In the genomic region with DNA sequence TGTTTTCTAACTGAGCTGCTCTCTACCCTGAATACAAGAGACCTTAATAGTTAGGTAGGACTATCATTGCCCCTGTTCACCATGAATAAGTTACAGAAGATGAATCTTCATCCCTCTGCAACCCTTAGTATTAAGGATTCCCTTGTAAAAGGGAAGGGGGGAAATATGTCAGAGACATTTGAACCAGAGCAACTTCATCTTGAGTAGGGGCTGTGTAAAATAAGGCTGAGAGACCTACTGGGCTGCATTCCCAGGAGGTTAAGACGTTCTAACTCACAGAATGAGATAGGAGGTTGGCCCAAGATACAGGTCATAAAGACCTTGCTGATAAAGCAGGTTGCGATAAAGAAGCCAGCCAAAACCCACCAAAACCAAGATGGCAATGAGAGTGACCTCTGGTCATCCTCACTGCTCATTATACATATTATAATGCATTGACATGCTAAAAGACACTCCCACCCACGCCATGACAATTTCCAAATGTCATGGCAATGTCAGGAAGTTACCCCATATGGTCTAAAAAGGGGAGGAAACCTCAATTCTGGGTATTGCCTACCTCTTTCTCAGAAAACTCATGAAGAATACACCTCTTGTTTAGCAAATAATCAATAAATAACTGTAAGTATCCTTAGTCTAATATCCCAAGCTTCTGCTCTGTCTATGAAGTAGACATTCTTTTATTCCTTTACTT, we compare ENCODE assay signal across 10 cellular contexts. TPM values are rescaled to one million over a fixed set of nuclear protein-coding genes. Genes with fewer than 3 reads are reported as not detected.
"Had no signal": no experiment of that assay in that cellular context is flagged by ENCODE, and none has a peak within 500 bp of the region (broad histone marks: within the 10 kb centered on the region; RNA-seq: fewer than 3 reads in every experiment).

No MANE protein-coding gene starts in this region.

- H3K4me1 ChIP-seq: HAP-1 had no signal

- H3K36me3 ChIP-seq: HAP-1 had no signal

- H3K4me3 Mint-ChIP-seq: HFFc6 had no signal

- H3K27ac Mint-ChIP-seq: HFFc6 had no signal

- ATAC-seq: HCT116 had no signal

- H3K9me3 Mint-ChIP-seq: HFFc6 had no signal

- H3K27ac ChIP-seq: GM23248 had no signal

- H3K4me3 ChIP-seq: GM23248, HAP-1 had no signal

- H3K9me3 ChIP-seq: HAP-1 had no signal

- DNase-seq: GM23248, GOT3, H7, HFFc6, IMR-90, KBM-7 had no signal

RNA-seq across cellular contexts. Expression of a gene that starts 19.5 kb away (rescaled TPM):
- total RNA-seq: GM23248, H4, H7, HFFc6, HT-29, IMR-90 had no signal
- polyA plus RNA-seq: GM23248, IMR-90 had no signal
